Comparison of ENCODE assay signal across 22 cellular contexts in the genomic region with DNA sequence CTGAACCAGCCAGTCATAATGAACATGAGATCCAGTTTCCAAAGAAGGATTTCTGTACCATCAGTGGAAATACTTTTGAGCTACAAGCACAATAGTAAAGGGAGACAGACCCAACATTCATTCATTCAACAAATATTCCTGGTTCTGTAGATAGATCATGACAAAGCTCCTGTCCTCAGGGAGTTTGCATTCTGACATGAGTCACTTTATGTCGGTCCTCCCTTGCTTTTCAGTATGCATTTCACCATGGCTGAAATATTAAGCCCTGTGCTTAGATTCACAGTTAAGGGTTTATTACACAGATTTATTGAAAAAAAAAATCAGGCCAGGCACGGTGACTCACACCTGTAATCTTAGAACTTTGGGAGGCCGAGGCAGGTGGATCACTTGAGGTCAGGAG. TPM values are rescaled to one million over a fixed set of nuclear protein-coding genes. Genes with fewer than 3 reads are reported as not detected.
A peak's percentile ranks its signal among the peaks of the same experiment; 100 is the strongest.
DNase-seq lines count a peak whose midpoint lies in the region; ATAC-seq, FAIRE-seq and TF ChIP-seq lines count a peak whose summit lies in the region.
"Had no signal": no experiment of that assay in that cellular context is flagged by ENCODE, and none has a peak within 500 bp of the region (broad histone marks: within the 10 kb centered on the region; RNA-seq: fewer than 3 reads in every experiment).

No MANE protein-coding gene starts in this region.

- no peak overlapping the region for H2AFZ ChIP-seq in K562 (ENCODE audit: low read depth, low read length)

- CTCF ChIA-PET in K562 (lab: Yijun Ruan, JAX; ENCODE audit: low intra/inter-chr PET ratio) = no interaction called here

- POLR2A ChIA-PET in K562 (lab: Yijun Ruan, JAX) = interaction anchor here (0.7 to 1.0 kb wide), 2 partner anchors 12 to 27 kb away, joined by 3 to 4 read pairs; a partner anchor contains a TSS

- TF ChIP-seq POLR2A in K562 (conservative IDR thresholded peaks at IDR 0.05) = no peak
- TF ChIP-seq POLR2A in gastrocnemius medialis (IDR thresholded peaks at IDR 0.05) = no peak

- DNase-seq in LHCN-M2 (ENCODE audit: low read depth) (peak; percentile 20), K562 (ENCODE audit: extremely low read depth in 1 of 4, low spot score in 3 of 4) (no peak), gastrocnemius medialis (no peak), cerebellar cortex (ENCODE audit: low spot score) (no peak), SHP77 (lab: John Stamatoyannopoulos, UW) (no peak)
- no peak for DNase-seq in activated T-cell treated with anti-CD3 and anti-CD28 coated beads, Interleukin-2, amount 50 U/mL, for 1 hour
- DNase-seq: C1 segment of cervical spinal cord; Calu3; CD4-positive, alpha-beta memory T cell; COR-L47; DMS53; DMS79 treated with DMSO at 0.1 percent for 48 hours; GF-D8; H7; HCEC 1CT had no signal

- FAIRE-seq in K562 (lab: Jason Lieb, UNC) = no peak
- FAIRE-seq: GM12892, H1 had no signal

- TF ChIP-seq RAD21 in K562 (CRISPR knock-in tag; conservative IDR thresholded peaks at IDR 0.05 in 1 of 2, IDR thresholded peaks at IDR 0.05 in 1 of 2) = no peak

- H3K9me3 ChIP-seq in K562 (replicated peaks; ENCODE audit: control insufficient read depth, insufficient read depth, low read depth, low read length) = no peaks in the 10 kb centered on the region
- H3K9me3 ChIP-seq in gastrocnemius medialis = no peaks in the 10 kb centered on the region

- no peak overlapping the region for H3K9ac ChIP-seq in K562 (ENCODE audit: insufficient read depth in 1 of 2, low read depth in 2 of 2, low read length in 2 of 2)

- no peaks in the 10 kb centered on the region for H3K79me2 ChIP-seq in K562 (ENCODE audit: control insufficient read depth, insufficient read depth, low read length)

- H3K27me3 ChIP-seq in K562 (ENCODE audit: control insufficient read depth in 2 of 2, insufficient read depth in 2 of 2, low read length in 2 of 2) = peaks cover 0 to 3% of the 10 kb centered on the region in 2 experiments; a peak in 3 of 5 replicates
- no peaks in the 10 kb centered on the region for H3K27me3 ChIP-seq in gastrocnemius medialis

- H3K9me1 ChIP-seq in K562 (ENCODE audit: control insufficient read depth, insufficient read depth, low read length) = no peaks in the 10 kb centered on the region

- H3K27ac ChIP-seq in K562 (ENCODE audit: extremely low read depth, low read depth, low read length) = no peak overlapping the region
- peak overlapping the region; percentile 52 to 88 (median 77) for H3K27ac ChIP-seq in gastrocnemius medialis

- 0% methylated on average over 3 of the region's 3 CpGs for WGBS in K562 (ENCODE audit: insufficient coverage, low coverage, missing lambda C conversion rate)

- no peaks in the 10 kb centered on the region for H4K20me1 ChIP-seq in K562 (replicated peaks; ENCODE audit: control insufficient read depth, insufficient read depth, low read length)

- H3K4me1 ChIP-seq in K562 (replicated peaks in 1 of 2; ENCODE audit: control insufficient read depth in 2 of 2, insufficient read depth in 2 of 2, low read length in 2 of 2) (no peaks in the 10 kb centered on the region), gastrocnemius medialis (peaks cover 46 to 51% of the 10 kb centered on the region in 2 donors)

- TF ChIP-seq CTCF in K562 (IDR thresholded peaks at IDR 0.05 in 2 of 3, conservative IDR thresholded peaks at IDR 0.05 in 1 of 3; ENCODE audit: insufficient read depth in 2 of 3, low read depth in 1 of 3, low read length in 3 of 3) (no peak), gastrocnemius medialis (IDR thresholded peaks at IDR 0.05 in 4 of 5, conservative IDR thresholded peaks at IDR 0.05 in 1 of 5) (no peak)

- H3K4me3 ChIP-seq in K562 = no peak overlapping the region
- H3K4me3 ChIP-seq in gastrocnemius medialis = no peak overlapping the region

- intact Hi-C loops in K562 (cut with micrococcal nuclease) (no loop called here), gastrocnemius medialis (cut with DNase I; ENCODE audit: low total_unique reads) (no loop called here)

- ATAC-seq in K562 (no peak), gastrocnemius medialis (peak in 1 of 2 donors; percentile 25)

- TF ChIP-seq EP300 in K562 (IDR thresholded peaks at IDR 0.05; ENCODE audit: low read length) = no peak

- no TSS peak for BruUV-seq in K562 (replicated peaks; lab: Mats Ljungman, UMichigan)

- H3K36me3 ChIP-seq in K562 (ENCODE audit: control insufficient read depth, insufficient read depth, low read length) (no peaks in the 10 kb centered on the region), gastrocnemius medialis (no peaks in the 10 kb centered on the region)

- H3K4me2 ChIP-seq in K562 (ENCODE audit: insufficient read depth, low read length) = no peak overlapping the region

- in situ Hi-C loops in K562 (cut with MboI) (no loop called here), gastrocnemius medialis (cut with MboI; ENCODE audit: low sequenced_read_pairs in 4 of 4) (no loop called here)

TF ChIP-seq in K562, 482 proteins besides CTCF, POLR2A, EP300 and RAD21:
- TF ChIP-seq CBFA2T2 (conservative IDR thresholded peaks at IDR 0.05) = no peak
- peak; percentile 19; the same call in 1 of the 2 replicates for TF ChIP-seq ZNF316 (IDR thresholded peaks at IDR 0.05)
- TF ChIP-seq TRIM24 (IDR thresholded peaks at IDR 0.05) = 0 out of 4 replicates have a peak, but pooled peaks of 1 of the 2 experiments have one; percentile 10

RNA-seq across cellular contexts. Expression of a gene that starts 5.4 kb away (rescaled TPM):
- total RNA-seq in LHCN-M2 (2014; rRNA removed) (0.46 TPM in 1 of 2 replicates, not detected in the other), K562 (2014; rRNA removed) (not detected in 2 replicates), K562 (2014; rRNA removed; fragmentation: Illumina TruSeq; extraction: Trizol) (not detected in 2 replicates), K562 (2015; rRNA removed; fragmentation: Illumina TruSeq; extraction: Trizol) (not detected in 2 replicates), K562 (2021) (not detected in 2 replicates), gastrocnemius medialis (100 to 1,000 TPM in 3 of 4 donors, 10 to 100 TPM in 1; 99.0 to 801 (median 294) TPM)
- polyA plus RNA-seq in LHCN-M2 (2012) = 0.19 TPM
- not detected in 2 replicates for total RNA-seq in K562 (2011; cell fraction: chromatin; rRNA removed; ENCODE audit: low replicate concordance)
- not detected in 2 replicates for total RNA-seq in K562 (2011; cell fraction: nucleolus; rRNA removed)
- not detected in 2 replicates for total RNA-seq in K562 (2011; cell fraction: nucleoplasm; rRNA removed)
- polyA plus RNA-seq in K562 (2011; rRNA removed) (not detected in 2 replicates), K562 (2014; fragmentation: Illumina TruSeq; extraction: Trizol) (not detected in 2 replicates), K562 (2014; fragmentation: Nextera tagmentation; extraction: Ambion mirVana) (under 1 TPM; 0.24 to 0.38 TPM), K562 (2014; rRNA removed) (not detected in 2 replicates)
- not detected in 2 replicates for polyA plus RNA-seq in K562 (2011; cell fraction: cytosol; rRNA removed)
- polyA plus RNA-seq in K562 (2011; cell fraction: nucleus; rRNA removed) = not detected in 2 replicates
- 0.12 and 0.75 TPM in 2 replicates for polyA plus RNA-seq in K562 (2012)
- polyA minus RNA-seq in K562 (2011; rRNA and poly(A)+ RNA removed) = not detected in 2 replicates
- polyA minus RNA-seq in K562 (2011; cell fraction: cytosol; rRNA and poly(A)+ RNA removed) = not detected in 2 replicates
- not detected in 2 replicates for polyA minus RNA-seq in K562 (2011; cell fraction: nucleus; rRNA and poly(A)+ RNA removed)
- total RNA-seq: A172; A673; Calu3; CD4-positive, alpha-beta memory T cell; Daoy; G401; H1; H7 had no signal
- polyA plus RNA-seq: BJ, H1 had no signal

RNA-seq across cellular contexts. Expression of a gene that starts 27.0 kb away (rescaled TPM):
- total RNA-seq in LHCN-M2 (2014; rRNA removed) (not detected in 2 replicates), K562 (2014; rRNA removed) (0.29 TPM in 1 of 2 replicates, not detected in the other), K562 (2014; rRNA removed; fragmentation: Illumina TruSeq; extraction: Trizol) (not detected in 2 replicates), K562 (2015; rRNA removed; fragmentation: Illumina TruSeq; extraction: Trizol) (0.25 TPM in 1 of 2 replicates, not detected in the other), K562 (2021) (not detected in 2 replicates), gastrocnemius medialis (1 to 10 TPM in 1 of 4 donors, under 1 TPM in 2, not detected in 1; 0.70 to 4.8 (median 0.94) TPM)
- polyA plus RNA-seq in LHCN-M2 (2012) = not detected
- total RNA-seq in K562 (2011; cell fraction: chromatin; rRNA removed; ENCODE audit: low replicate concordance) = 0.53 TPM in 1 of 2 replicates, not detected in the other
- total RNA-seq in K562 (2011; cell fraction: nucleolus; rRNA removed) = 0.50 TPM in 1 of 2 replicates, not detected in the other
- 0.92 TPM in 1 of 2 replicates, not detected in the other for total RNA-seq in K562 (2011; cell fraction: nucleoplasm; rRNA removed)
- polyA plus RNA-seq in K562 (2011; rRNA removed) (0.05 and 0.11 TPM in 2 replicates), K562 (2014; fragmentation: Illumina TruSeq; extraction: Trizol) (not detected in 2 replicates), K562 (2014; fragmentation: Nextera tagmentation; extraction: Ambion mirVana) (under 1 TPM; 0.08 to 0.11 TPM), K562 (2014; rRNA removed) (not detected in 2 replicates)
- polyA plus RNA-seq in K562 (2011; cell fraction: cytosol; rRNA removed) = 0.21 TPM in 1 of 2 replicates, not detected in the other
- not detected in 2 replicates for polyA plus RNA-seq in K562 (2011; cell fraction: nucleus; rRNA removed)
- polyA plus RNA-seq in K562 (2012) = 0.08 and 0.26 TPM in 2 replicates
- polyA minus RNA-seq in K562 (2011; rRNA and poly(A)+ RNA removed) = not detected in 2 replicates
- not detected in 2 replicates for polyA minus RNA-seq in K562 (2011; cell fraction: cytosol; rRNA and poly(A)+ RNA removed)
- polyA minus RNA-seq in K562 (2011; cell fraction: nucleus; rRNA and poly(A)+ RNA removed) = 0.89 TPM in 1 of 2 replicates, not detected in the other
- total RNA-seq: A172; A673; Calu3; CD4-positive, alpha-beta memory T cell; Daoy; G401; H1; H7 had no signal
- polyA plus RNA-seq: BJ, H1 had no signal

Comparison
In these comparisons a context has a peak if more than half of its experiments do, and no peak if none do; other contexts are left out.
1. RNA of a gene that starts 5.4 kb away (total RNA-seq): 99.0 to 801 TPM in gastrocnemius medialis; 0.46 TPM in LHCN-M2 and not detected in K562; every median in the first group is over 10 times any median in the second.